Comparison of ENCODE assay signal across 14 cellular contexts in genomic region chr2:206211657-206212255, GRCh38. TPM values are rescaled to one million over a fixed set of nuclear protein-coding genes. Genes with fewer than 3 reads are reported as not detected.
DNase-seq lines count a peak whose midpoint lies in the region; ATAC-seq and TF ChIP-seq lines count a peak whose summit lies in the region.
"Had no signal": no experiment of that assay in that cellular context is flagged by ENCODE, and none has a peak within 500 bp of the region (broad histone marks: within the 10 kb centered on the region; RNA-seq: fewer than 3 reads in every experiment).

No MANE protein-coding gene starts in this region.

- TF ChIP-seq CTCF in brain microvascular endothelial cell (IDR thresholded peaks at IDR 0.05; ENCODE audit: low read depth, low read length, missing control alignments) (no peak), left lung (IDR thresholded peaks at IDR 0.05) (no peak), heart right ventricle (IDR thresholded peaks at IDR 0.05) (no peak)

- H3K27ac ChIP-seq in brain microvascular endothelial cell, result no peak overlapping the region
- no peak overlapping the region for H3K27ac ChIP-seq in left lung
- no peak overlapping the region for H3K27ac ChIP-seq in heart right ventricle
- H3K27ac ChIP-seq: body of pancreas, KMS-11 had no signal

- H3K9me3 Mint-ChIP-seq in activated naive CD4-positive, alpha-beta T cell treated with anti-CD3 and anti-CD28 coated beads for 36 hours, result no peaks in the 10 kb centered on the region

- no peaks in the 10 kb centered on the region for H3K9me3 ChIP-seq in left lung
- H3K9me3 ChIP-seq in heart right ventricle, result no peaks in the 10 kb centered on the region
- H3K9me3 ChIP-seq: BE2C, body of pancreas had no signal

- peak; percentile 38 for DNase-seq in AG08396 (ENCODE audit: low spot score)
- DNase-seq in LoVo (ENCODE audit: low spot score), result peak; percentile 34
- peak; percentile 25 for DNase-seq in brain microvascular endothelial cell
- DNase-seq in lung microvascular endothelial cell (ENCODE audit: low read depth in 2 of 2), result peak; percentile 2 to 11
- DNase-seq in left lung, result no peak
- DNase-seq in activated naive CD4-positive, alpha-beta T cell treated with anti-CD3 and anti-CD28 coated beads for 36 hours, result no peak
- DNase-seq in heart right ventricle, result no peak
- DNase-seq: activated CD8-positive, alpha-beta memory T cell treated with anti-CD3 and anti-CD28 coated beads, Interleukin-2, amount 50 U/mL, for 4 hours; BE2C; body of pancreas; GDM1 had no signal

- 73 to 79% methylated on average over 2 of the region's 2 CpGs for WGBS in heart right ventricle, 2 donors

- H3K36me3 ChIP-seq in brain microvascular endothelial cell (replicated peaks) (no peaks in the 10 kb centered on the region), left lung (no peaks in the 10 kb centered on the region), heart right ventricle (no peaks in the 10 kb centered on the region)

- H3K4me1 ChIP-seq in left lung, result no peaks in the 10 kb centered on the region
- H3K4me1 ChIP-seq in heart right ventricle, result peaks cover 0 to 10% (median 0%) of the 10 kb centered on the region in 9 donors
- H3K4me1 ChIP-seq: body of pancreas had no signal

- H3K36me3 Mint-ChIP-seq in activated naive CD4-positive, alpha-beta T cell treated with anti-CD3 and anti-CD28 coated beads for 36 hours (ENCODE audit: low read depth), result no peaks in the 10 kb centered on the region

- H3K27me3 Mint-ChIP-seq in activated naive CD4-positive, alpha-beta T cell treated with anti-CD3 and anti-CD28 coated beads for 36 hours (ENCODE audit: low read depth), result peaks cover 9% of the 10 kb centered on the region

- H3K4me3 ChIP-seq in brain microvascular endothelial cell (ENCODE audit: low read depth, low read length) (peak overlapping the region; percentile 52), left lung (no peak overlapping the region), heart right ventricle (peak overlapping the region in 1 of 10 donors; percentile 43)
- H3K4me3 ChIP-seq: body of pancreas, lung had no signal

- no peak for ATAC-seq in left lung
- ATAC-seq in HG03469 (IDR thresholded peaks at IDR 0.05; ENCODE audit: unreplicated experiment), result no peak
- ATAC-seq in heart right ventricle, result no peak
- ATAC-seq: body of pancreas had no signal

- in situ Hi-C loops in brain microvascular endothelial cell (cut with HindIII; ENCODE audit: low pct_ligation_motif_present, low sequenced_read_pairs), result no loop called here

- no peaks in the 10 kb centered on the region for H3K27me3 ChIP-seq in brain microvascular endothelial cell (replicated peaks)
- H3K27me3 ChIP-seq in left lung, result peaks cover 4 to 29% of the 10 kb centered on the region in 2 donors
- H3K27me3 ChIP-seq in heart right ventricle, result peaks cover 0 to 7% (median 0%) of the 10 kb centered on the region in 7 donors
- H3K27me3 ChIP-seq: BE2C, body of pancreas had no signal

- no peak overlapping the region for H3K4me3 Mint-ChIP-seq in activated naive CD4-positive, alpha-beta T cell treated with anti-CD3 and anti-CD28 coated beads for 36 hours

- intact Hi-C loops in left lung (cut with DNase I) (no loop called here), heart right ventricle (cut with DNase I) (no loop called here)
- intact Hi-C loops in activated naive CD4-positive, alpha-beta T cell treated with anti-CD3 and anti-CD28 coated beads for 36 hours (cut with micrococcal nuclease), result no loop called here

- no peaks in the 10 kb centered on the region for H3K4me1 Mint-ChIP-seq in activated naive CD4-positive, alpha-beta T cell treated with anti-CD3 and anti-CD28 coated beads for 36 hours (ENCODE audit: low read depth)

- CTCF ChIA-PET in activated naive CD4-positive, alpha-beta T cell treated with anti-CD3 and anti-CD28 coated beads for 36 hours (lab: Charles Lee), result no interaction called here

- no peak overlapping the region for H3K27ac Mint-ChIP-seq in activated naive CD4-positive, alpha-beta T cell treated with anti-CD3 and anti-CD28 coated beads for 36 hours

RNA-seq across cellular contexts. Expression of gene EEF1B2, which starts 52.1 kb away (rescaled TPM):
- total RNA-seq in lung microvascular endothelial cell (432 and 452 TPM in 2 replicates), left lung (100 to 1,000 TPM; 396 to 505 TPM), heart right ventricle (100 to 1,000 TPM; 218 to 306 (median 228) TPM)
- total RNA-seq in activated naive CD4-positive, alpha-beta T cell treated with anti-CD3 and anti-CD28 coated beads for 36 hours, result 1,000 to 10,000 TPM; 1,328 to 1,373 TPM
- polyA plus RNA-seq in heart right ventricle, result 100 to 1,000 TPM; 205 to 813 TPM

RNA-seq across cellular contexts. Expression of gene NDUFS1, which starts 52.5 kb away (rescaled TPM):
- 77.4 and 101 TPM in 2 replicates for total RNA-seq in lung microvascular endothelial cell
- 10 to 100 TPM; 74.6 to 79.8 TPM for total RNA-seq in left lung
- total RNA-seq in activated naive CD4-positive, alpha-beta T cell treated with anti-CD3 and anti-CD28 coated beads for 36 hours, result 10 to 100 TPM; 81.1 to 83.3 TPM
- 100 to 1,000 TPM; 364 to 670 (median 572) TPM for total RNA-seq in heart right ventricle
- 10 to 100 TPM; 53.8 to 97.1 TPM for polyA plus RNA-seq in heart right ventricle

Comparison
In these comparisons a context has a peak if more than half of its experiments do, and no peak if none do; other contexts are left out.
1. DNase-seq: peak in AG08396 (single experiment), LoVo (single experiment), brain microvascular endothelial cell (single experiment) and lung microvascular endothelial cell (2 of 2); none in left lung (0 of 2), activated naive CD4-positive, alpha-beta T cell treated with anti-CD3 and anti-CD28 coated beads for 36 hours (single experiment) and heart right ventricle (0 of 2).